ENCODE assay signal across 1 cellular context in the genomic region with DNA sequence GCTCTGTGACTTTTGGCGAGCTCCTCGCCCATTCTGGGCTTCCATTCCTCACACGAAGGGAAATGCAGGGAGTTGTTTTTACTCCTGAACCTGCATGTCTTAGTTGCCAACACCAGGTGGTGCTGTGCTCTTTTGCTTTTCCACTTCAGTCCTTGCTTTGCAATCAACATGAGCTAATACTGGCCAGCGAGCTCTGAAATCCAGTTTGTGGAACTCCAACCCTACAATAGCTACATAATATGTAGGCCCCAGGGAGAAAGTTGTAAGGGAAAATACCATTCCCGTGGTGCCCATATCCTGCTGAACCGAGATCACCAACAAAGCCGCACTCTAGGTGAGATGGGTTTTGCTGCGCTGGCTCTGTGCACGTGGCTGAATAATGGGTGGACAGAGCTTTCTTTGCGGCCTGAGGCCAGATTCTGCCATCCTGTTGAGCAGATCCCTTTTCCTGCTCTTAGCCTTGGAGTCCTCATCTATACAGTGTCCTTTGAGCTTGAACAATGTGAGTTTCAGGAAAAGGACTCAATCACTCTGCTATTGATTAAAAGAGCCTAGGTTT.
TF ChIP-seq lines count a peak whose summit lies in the region.

No MANE protein-coding gene starts in this region.

TF ChIP-seq in K562, 482 proteins besides CTCF, POLR2A, EP300 and RAD21 (continued from another document and continues in another):
- TF ChIP-seq NFRKB (IDR thresholded peaks at IDR 0.05; ENCODE audit: low read depth): peak; percentile 79; the same call in 1 of the 2 replicates
- no peak; the same call in 1 of the 2 replicates for TF ChIP-seq GTF2E2 (tag; IDR thresholded peaks at IDR 0.05)
- no peak for TF ChIP-seq NR2F6 (CRISPR knock-in tag; IDR thresholded peaks at IDR 0.05)
- no peak for TF ChIP-seq C11orf30 (IDR thresholded peaks at IDR 0.05; ENCODE audit: low read depth)
- TF ChIP-seq XRCC3 (IDR thresholded peaks at IDR 0.05): no peak
- no peak; the same call in 1 of the 2 replicates for TF ChIP-seq ZNF263 (CRISPR knock-in tag; IDR thresholded peaks at IDR 0.05; ENCODE audit: borderline replicate concordance)
- TF ChIP-seq, protein P1, sequence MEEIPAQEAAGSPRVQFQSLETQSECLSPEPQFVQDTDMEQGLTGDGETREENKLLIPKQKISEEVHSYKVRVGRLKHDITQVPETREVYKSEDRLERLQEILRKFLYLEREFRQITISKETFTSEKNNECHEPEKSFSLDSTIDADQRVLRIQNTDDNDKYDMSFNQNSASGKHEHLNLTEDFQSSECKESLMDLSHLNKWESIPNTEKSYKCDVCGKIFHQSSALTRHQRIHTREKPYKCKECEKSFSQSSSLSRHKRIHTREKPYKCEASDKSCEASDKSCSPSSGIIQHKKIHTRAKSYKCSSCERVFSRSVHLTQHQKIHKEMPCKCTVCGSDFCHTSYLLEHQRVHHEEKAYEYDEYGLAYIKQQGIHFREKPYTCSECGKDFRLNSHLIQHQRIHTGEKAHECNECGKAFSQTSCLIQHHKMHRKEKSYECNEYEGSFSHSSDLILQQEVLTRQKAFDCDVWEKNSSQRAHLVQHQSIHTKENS (CRISPR knock-in tag; IDR thresholded peaks at IDR 0.05): no peak
- no peak for TF ChIP-seq SIRT6 (IDR thresholded peaks at IDR 0.05; ENCODE audit: low read depth, low read length)
- no peak for TF ChIP-seq HMG20A (CRISPR knock-in tag; conservative IDR thresholded peaks at IDR 0.05)
- TF ChIP-seq ZNF133 (CRISPR knock-in tag; IDR thresholded peaks at IDR 0.05): no peak
- TF ChIP-seq SAP30 (IDR thresholded peaks at IDR 0.05; ENCODE audit: borderline replicate concordance, insufficient read depth, low read depth, low read length, poor library complexity, severe bottlenecking): no peak
- TF ChIP-seq, protein P2, sequence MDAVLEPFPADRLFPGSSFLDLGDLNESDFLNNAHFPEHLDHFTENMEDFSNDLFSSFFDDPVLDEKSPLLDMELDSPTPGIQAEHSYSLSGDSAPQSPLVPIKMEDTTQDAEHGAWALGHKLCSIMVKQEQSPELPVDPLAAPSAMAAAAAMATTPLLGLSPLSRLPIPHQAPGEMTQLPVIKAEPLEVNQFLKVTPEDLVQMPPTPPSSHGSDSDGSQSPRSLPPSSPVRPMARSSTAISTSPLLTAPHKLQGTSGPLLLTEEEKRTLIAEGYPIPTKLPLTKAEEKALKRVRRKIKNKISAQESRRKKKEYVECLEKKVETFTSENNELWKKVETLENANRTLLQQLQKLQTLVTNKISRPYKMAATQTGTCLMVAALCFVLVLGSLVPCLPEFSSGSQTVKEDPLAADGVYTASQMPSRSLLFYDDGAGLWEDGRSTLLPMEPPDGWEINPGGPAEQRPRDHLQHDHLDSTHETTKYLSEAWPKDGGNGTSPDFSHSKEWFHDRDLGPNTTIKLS (IDR thresholded peaks at IDR 0.05; ENCODE audit: borderline replicate concordance, low read depth): no peak
- TF ChIP-seq ZSCAN32 (CRISPR knock-in tag; IDR thresholded peaks at IDR 0.05): no peak
- TF ChIP-seq SLC30A9 (CRISPR knock-in tag; IDR thresholded peaks at IDR 0.05): no peak
- TF ChIP-seq GABPA (tag; conservative IDR thresholded peaks at IDR 0.05; ENCODE audit: low read depth): no peak
- no peak for TF ChIP-seq SNRNP70 (optimal IDR thresholded peaks at IDR 0.05; ENCODE audit: low read depth, low read length)
- TF ChIP-seq POLR2B (IDR thresholded peaks at IDR 0.05; ENCODE audit: low read depth, partially characterized antibody): no peak
- TF ChIP-seq, protein P3, sequence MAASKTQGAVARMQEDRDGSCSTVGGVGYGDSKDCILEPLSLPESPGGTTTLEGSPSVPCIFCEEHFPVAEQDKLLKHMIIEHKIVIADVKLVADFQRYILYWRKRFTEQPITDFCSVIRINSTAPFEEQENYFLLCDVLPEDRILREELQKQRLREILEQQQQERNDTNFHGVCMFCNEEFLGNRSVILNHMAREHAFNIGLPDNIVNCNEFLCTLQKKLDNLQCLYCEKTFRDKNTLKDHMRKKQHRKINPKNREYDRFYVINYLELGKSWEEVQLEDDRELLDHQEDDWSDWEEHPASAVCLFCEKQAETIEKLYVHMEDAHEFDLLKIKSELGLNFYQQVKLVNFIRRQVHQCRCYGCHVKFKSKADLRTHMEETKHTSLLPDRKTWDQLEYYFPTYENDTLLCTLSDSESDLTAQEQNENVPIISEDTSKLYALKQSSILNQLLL (CRISPR knock-in tag; IDR thresholded peaks at IDR 0.05; ENCODE audit: borderline replicate concordance): no peak
- no peak for TF ChIP-seq ILF3 (IDR thresholded peaks at IDR 0.05; ENCODE audit: borderline replicate concordance)
- TF ChIP-seq LEF1 (IDR thresholded peaks at IDR 0.05): 0 out of 2 replicates have a peak, but pooled peaks have one; percentile 17
- TF ChIP-seq MXI1 (IDR thresholded peaks at IDR 0.05; ENCODE audit: low read depth, low read length): no peak
- TF ChIP-seq, protein P4, sequence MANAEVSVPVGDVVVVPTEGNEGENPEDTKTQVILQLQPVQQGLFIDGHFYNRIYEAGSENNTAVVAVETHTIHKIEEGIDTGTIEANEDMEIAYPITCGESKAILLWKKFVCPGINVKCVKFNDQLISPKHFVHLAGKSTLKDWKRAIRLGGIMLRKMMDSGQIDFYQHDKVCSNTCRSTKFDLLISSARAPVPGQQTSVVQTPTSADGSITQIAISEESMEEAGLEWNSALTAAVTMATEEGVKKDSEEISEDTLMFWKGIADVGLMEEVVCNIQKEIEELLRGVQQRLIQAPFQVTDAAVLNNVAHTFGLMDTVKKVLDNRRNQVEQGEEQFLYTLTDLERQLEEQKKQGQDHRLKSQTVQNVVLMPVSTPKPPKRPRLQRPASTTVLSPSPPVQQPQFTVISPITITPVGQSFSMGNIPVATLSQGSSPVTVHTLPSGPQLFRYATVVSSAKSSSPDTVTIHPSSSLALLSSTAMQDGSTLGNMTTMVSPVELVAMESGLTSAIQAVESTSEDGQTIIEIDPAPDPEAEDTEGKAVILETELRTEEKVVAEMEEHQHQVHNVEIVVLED (CRISPR knock-in tag; IDR thresholded peaks at IDR 0.05): 0 out of 2 replicates have a peak, but pooled peaks have one; percentile 24
- TF ChIP-seq POLR2AphosphoS5 (IDR thresholded peaks at IDR 0.05; ENCODE audit: control insufficient read depth, insufficient read depth, low read depth, low read length): no peak
- TF ChIP-seq CHD1 (IDR thresholded peaks at IDR 0.05; ENCODE audit: low read length): no peak
- TF ChIP-seq NELFE (IDR thresholded peaks at IDR 0.05; ENCODE audit: insufficient read depth, insufficient read length): no peak
- TF ChIP-seq, protein P5, sequence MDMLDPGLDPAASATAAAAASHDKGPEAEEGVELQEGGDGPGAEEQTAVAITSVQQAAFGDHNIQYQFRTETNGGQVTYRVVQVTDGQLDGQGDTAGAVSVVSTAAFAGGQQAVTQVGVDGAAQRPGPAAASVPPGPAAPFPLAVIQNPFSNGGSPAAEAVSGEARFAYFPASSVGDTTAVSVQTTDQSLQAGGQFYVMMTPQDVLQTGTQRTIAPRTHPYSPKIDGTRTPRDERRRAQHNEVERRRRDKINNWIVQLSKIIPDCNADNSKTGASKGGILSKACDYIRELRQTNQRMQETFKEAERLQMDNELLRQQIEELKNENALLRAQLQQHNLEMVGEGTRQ (CRISPR knock-in tag; IDR thresholded peaks at IDR 0.05): no peak
- TF ChIP-seq CTBP1 (IDR thresholded peaks at IDR 0.05; ENCODE audit: borderline replicate concordance): no peak; the same call in 1 of the 2 replicates
- TF ChIP-seq ZNF3 (CRISPR knock-in tag; IDR thresholded peaks at IDR 0.05): 0 out of 2 replicates have a peak, but pooled peaks have one; percentile 47
- TF ChIP-seq, protein P6, sequence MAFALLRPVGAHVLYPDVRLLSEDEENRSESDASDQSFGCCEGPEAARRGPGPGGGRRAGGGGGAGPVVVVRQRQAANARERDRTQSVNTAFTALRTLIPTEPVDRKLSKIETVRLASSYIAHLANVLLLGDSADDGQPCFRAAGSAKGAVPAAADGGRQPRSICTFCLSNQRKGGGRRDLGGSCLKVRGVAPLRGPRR (CRISPR knock-in tag; IDR thresholded peaks at IDR 0.05): no peak
- no peak for TF ChIP-seq ZNF764 (CRISPR knock-in tag; IDR thresholded peaks at IDR 0.05; ENCODE audit: low read depth)
- TF ChIP-seq DIDO1 (tag; IDR thresholded peaks at IDR 0.05; ENCODE audit: low read depth): no peak
- no peak for TF ChIP-seq SRSF7 (optimal IDR thresholded peaks at IDR 0.05; ENCODE audit: low read depth, low read length)
- no peak for TF ChIP-seq ZBTB7A (IDR thresholded peaks at IDR 0.05; ENCODE audit: borderline replicate concordance, control insufficient read depth, low read depth, low read length)
- TF ChIP-seq ILK (tag; IDR thresholded peaks at IDR 0.05; ENCODE audit: borderline replicate concordance, low read depth): no peak
- no peak for TF ChIP-seq HNRNPLL (IDR thresholded peaks at IDR 0.05; ENCODE audit: low read depth, low read length, poor library complexity, severe bottlenecking)
- no peak for TF ChIP-seq IRF2 (CRISPR knock-in tag; IDR thresholded peaks at IDR 0.05)
- peak in 1 of 2 experiments; percentile 78; a peak in 2 of 4 replicates for TF ChIP-seq MAZ (CRISPR knock-in tag; conservative IDR thresholded peaks at IDR 0.05 in 1 of 2, IDR thresholded peaks at IDR 0.05 in 1 of 2)
- no peak for TF ChIP-seq CBX8 (IDR thresholded peaks at IDR 0.05; ENCODE audit: borderline replicate concordance, extremely low read depth, low read depth, low read length, poor library complexity, severe bottlenecking)
- TF ChIP-seq, protein P7, sequence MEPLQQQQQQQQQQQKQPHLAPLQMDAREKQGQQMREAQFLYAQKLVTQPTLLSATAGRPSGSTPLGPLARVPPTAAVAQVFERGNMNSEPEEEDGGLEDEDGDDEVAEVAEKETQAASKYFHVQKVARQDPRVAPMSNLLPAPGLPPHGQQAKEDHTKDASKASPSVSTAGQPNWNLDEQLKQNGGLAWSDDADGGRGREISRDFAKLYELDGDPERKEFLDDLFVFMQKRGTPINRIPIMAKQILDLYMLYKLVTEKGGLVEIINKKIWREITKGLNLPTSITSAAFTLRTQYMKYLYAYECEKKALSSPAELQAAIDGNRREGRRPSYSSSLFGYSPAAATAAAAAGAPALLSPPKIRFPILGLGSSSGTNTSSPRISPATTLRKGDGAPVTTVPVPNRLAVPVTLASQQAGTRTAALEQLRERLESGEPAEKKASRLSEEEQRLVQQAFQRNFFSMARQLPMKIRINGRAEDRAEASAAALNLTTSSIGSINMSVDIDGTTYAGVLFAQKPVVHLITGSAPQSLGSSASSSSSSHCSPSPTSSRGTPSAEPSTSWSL (CRISPR knock-in tag; IDR thresholded peaks at IDR 0.05; ENCODE audit: borderline replicate concordance): no peak
- TF ChIP-seq, protein P8, sequence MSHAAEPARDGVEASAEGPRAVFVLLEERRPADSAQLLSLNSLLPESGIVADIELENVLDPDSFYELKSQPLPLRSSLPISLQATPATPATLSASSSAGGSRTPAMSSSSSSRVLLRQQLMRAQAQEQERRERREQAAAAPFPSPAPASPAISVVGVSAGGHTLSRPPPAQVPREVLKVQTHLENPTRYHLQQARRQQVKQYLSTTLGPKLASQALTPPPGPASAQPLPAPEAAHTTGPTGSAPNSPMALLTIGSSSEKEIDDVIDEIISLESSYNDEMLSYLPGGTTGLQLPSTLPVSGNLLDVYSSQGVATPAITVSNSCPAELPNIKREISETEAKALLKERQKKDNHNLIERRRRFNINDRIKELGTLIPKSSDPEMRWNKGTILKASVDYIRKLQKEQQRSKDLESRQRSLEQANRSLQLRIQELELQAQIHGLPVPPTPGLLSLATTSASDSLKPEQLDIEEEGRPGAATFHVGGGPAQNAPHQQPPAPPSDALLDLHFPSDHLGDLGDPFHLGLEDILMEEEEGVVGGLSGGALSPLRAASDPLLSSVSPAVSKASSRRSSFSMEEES (CRISPR knock-in tag; IDR thresholded peaks at IDR 0.05): no peak
- TF ChIP-seq PTRF (tag; IDR thresholded peaks at IDR 0.05): no peak
- no peak for TF ChIP-seq SMARCE1 (IDR thresholded peaks at IDR 0.05)
- no peak for TF ChIP-seq POU5F1 (IDR thresholded peaks at IDR 0.05; ENCODE audit: borderline replicate concordance, low read depth, low read length, partially characterized antibody)
- TF ChIP-seq, protein P9, sequence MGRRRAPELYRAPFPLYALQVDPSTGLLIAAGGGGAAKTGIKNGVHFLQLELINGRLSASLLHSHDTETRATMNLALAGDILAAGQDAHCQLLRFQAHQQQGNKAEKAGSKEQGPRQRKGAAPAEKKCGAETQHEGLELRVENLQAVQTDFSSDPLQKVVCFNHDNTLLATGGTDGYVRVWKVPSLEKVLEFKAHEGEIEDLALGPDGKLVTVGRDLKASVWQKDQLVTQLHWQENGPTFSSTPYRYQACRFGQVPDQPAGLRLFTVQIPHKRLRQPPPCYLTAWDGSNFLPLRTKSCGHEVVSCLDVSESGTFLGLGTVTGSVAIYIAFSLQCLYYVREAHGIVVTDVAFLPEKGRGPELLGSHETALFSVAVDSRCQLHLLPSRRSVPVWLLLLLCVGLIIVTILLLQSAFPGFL (CRISPR knock-in tag; IDR thresholded peaks at IDR 0.05): 0 out of 2 replicates have a peak, but pooled peaks have one; percentile 62
- no peak for TF ChIP-seq HMGN3 (IDR thresholded peaks at IDR 0.05; ENCODE audit: borderline replicate concordance, extremely low read depth, insufficient read length, low read depth, low read length)
- TF ChIP-seq SMC3 (conservative IDR thresholded peaks at IDR 0.05; ENCODE audit: insufficient read depth, low read depth, low read length): peak; percentile 97
- TF ChIP-seq, protein P10, sequence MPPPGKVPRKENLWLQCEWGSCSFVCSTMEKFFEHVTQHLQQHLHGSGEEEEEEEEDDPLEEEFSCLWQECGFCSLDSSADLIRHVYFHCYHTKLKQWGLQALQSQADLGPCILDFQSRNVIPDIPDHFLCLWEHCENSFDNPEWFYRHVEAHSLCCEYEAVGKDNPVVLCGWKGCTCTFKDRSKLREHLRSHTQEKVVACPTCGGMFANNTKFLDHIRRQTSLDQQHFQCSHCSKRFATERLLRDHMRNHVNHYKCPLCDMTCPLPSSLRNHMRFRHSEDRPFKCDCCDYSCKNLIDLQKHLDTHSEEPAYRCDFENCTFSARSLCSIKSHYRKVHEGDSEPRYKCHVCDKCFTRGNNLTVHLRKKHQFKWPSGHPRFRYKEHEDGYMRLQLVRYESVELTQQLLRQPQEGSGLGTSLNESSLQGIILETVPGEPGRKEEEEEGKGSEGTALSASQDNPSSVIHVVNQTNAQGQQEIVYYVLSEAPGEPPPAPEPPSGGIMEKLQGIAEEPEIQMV (tag; conservative IDR thresholded peaks at IDR 0.05; ENCODE audit: low read depth): no peak
- no peak for TF ChIP-seq ZNF253 (CRISPR knock-in tag; conservative IDR thresholded peaks at IDR 0.05)
- no peak for TF ChIP-seq RBM34 (IDR thresholded peaks at IDR 0.05; ENCODE audit: borderline replicate concordance, insufficient read depth, low read length)
- no peak for TF ChIP-seq ZNF124 (CRISPR knock-in tag; IDR thresholded peaks at IDR 0.05)
- TF ChIP-seq, protein P11, sequence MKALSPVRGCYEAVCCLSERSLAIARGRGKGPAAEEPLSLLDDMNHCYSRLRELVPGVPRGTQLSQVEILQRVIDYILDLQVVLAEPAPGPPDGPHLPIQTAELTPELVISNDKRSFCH (CRISPR knock-in tag; IDR thresholded peaks at IDR 0.05): no peak
- TF ChIP-seq, protein P11 (tag; IDR thresholded peaks at IDR 0.05): peak; percentile 84
- TF ChIP-seq FOXA1 (IDR thresholded peaks at IDR 0.05; ENCODE audit: borderline replicate concordance): no peak
- TF ChIP-seq SP1 (CRISPR knock-in tag; IDR thresholded peaks at IDR 0.05): peak; percentile 74; the same call in 1 of the 2 replicates
- no peak; the same call in 1 of the 2 replicates for TF ChIP-seq ZNF12 (CRISPR knock-in tag; IDR thresholded peaks at IDR 0.05)
- TF ChIP-seq ZNF224 (CRISPR knock-in tag; IDR thresholded peaks at IDR 0.05): no peak
- TF ChIP-seq BDP1 (IDR thresholded peaks at IDR 0.05; ENCODE audit: insufficient read depth, insufficient read length): no peak
